1 cellular context compared by ENCODE assay signal in the genomic region with DNA sequence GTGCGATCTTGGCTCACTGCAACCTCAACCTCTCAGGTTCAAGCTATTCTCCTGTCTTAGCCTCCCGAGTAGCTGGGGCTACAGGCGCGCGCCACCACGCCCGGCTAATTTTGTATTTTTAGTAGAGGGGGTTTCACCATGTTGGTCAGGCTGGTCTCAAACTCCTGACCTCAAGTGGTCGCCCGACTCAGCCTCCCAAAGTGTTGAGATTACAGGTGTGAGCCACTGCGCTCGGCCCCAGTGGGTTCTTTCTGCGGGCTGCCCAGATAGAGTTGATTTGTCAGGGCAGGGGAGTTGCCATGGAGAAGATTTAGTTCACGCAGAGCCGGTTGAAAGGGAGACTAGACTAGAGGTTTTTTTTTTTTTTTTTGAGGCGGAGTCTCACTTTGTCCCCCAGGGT.
TF ChIP-seq lines count a peak whose summit lies in the region.

No MANE protein-coding gene starts in this region.

TF ChIP-seq in H1, 55 proteins besides CTCF, POLR2A, EP300 and RAD21:
- TF ChIP-seq, protein P1, sequence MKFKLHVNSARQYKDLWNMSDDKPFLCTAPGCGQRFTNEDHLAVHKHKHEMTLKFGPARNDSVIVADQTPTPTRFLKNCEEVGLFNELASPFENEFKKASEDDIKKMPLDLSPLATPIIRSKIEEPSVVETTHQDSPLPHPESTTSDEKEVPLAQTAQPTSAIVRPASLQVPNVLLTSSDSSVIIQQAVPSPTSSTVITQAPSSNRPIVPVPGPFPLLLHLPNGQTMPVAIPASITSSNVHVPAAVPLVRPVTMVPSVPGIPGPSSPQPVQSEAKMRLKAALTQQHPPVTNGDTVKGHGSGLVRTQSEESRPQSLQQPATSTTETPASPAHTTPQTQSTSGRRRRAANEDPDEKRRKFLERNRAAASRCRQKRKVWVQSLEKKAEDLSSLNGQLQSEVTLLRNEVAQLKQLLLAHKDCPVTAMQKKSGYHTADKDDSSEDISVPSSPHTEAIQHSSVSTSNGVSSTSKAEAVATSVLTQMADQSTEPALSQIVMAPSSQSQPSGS (IDR thresholded peaks at IDR 0.05; ENCODE audit: low read length): no peak
